In the genomic region with DNA sequence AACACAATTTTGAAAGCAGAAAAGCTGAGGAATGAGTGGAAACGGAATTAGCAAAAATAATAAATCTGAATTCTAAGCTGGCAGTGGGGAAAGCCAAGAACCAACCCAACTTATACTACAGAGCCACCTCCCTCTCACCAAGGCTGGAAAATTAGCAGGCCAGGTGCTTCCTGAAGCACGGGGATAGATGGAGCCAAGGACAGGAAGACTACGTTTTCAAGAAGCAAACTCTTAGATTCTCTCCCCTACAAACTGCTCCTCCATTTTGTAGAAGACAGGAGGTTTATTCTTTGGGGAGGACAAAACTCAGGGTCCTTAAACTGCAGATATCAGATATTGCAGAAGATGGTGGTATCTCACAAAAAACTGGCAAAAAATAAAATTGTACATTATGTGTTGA, we compare ENCODE assay signal across 29 cellular contexts. TPM values are rescaled to one million over a fixed set of nuclear protein-coding genes. Genes with fewer than 3 reads are reported as not detected.
"Had no signal": no experiment of that assay in that cellular context is flagged by ENCODE, and none has a peak within 500 bp of the region (broad histone marks: within the 10 kb centered on the region; RNA-seq: fewer than 3 reads in every experiment).

No MANE protein-coding gene starts in this region.

- H2AFZ ChIP-seq: parathyroid adenoma had no signal

- H3K9ac ChIP-seq: parathyroid adenoma had no signal

- H3K4me1 ChIP-seq: parathyroid adenoma, psoas muscle, right lobe of liver, sigmoid colon, suprapubic skin, testis, tibial artery, transverse colon, upper lobe of right lung, uterus had no signal

- H3K36me3 ChIP-seq: neutrophil, right lobe of liver, sigmoid colon, suprapubic skin, tibial artery, transverse colon, upper lobe of right lung, uterus had no signal

- H3K9me3 ChIP-seq: neutrophil, psoas muscle, right lobe of liver, sigmoid colon, suprapubic skin, testis, tibial artery, transverse colon, upper lobe of right lung, uterus had no signal

- ATAC-seq: naive thymus-derived CD8-positive, alpha-beta T cell; natural killer cell treated with Interleukin-12 subunit alpha and Interleukin-12 subunit beta and Interleukin-15 and Interleukin-18, amount 100 ng/mL, for 72 hours; right cardiac atrium; right lobe of liver; stimulated activated memory B cell treated with anti-CD40 and anti-IgM and Interleukin-4, amounts not matched to agents 10 μg/mL and 1 μg/mL and 100 μg/mL, for 72 hours; stimulated activated naive CD8-positive, alpha-beta T cell treated with anti-CD3 and anti-CD28 coated beads, Interleukin-15, amount 100 ng/mL, for 72 hours; stimulated activated naive CD8-positive, alpha-beta T cell treated with anti-CD3 and anti-CD28 coated beads, Interleukin-15, Interleukin-2, amounts not matched to agents 100 U/mL and 50 U/mL, for 24 hours; upper lobe of right lung had no signal

- H3K79me2 ChIP-seq: parathyroid adenoma had no signal

- H3K4me3 ChIP-seq: psoas muscle, right lobe of liver, sigmoid colon, suprapubic skin, testis, tibial artery, transverse colon, upper lobe of right lung, uterus had no signal

- H3K27me3 ChIP-seq: neutrophil, right lobe of liver, sigmoid colon, testis, tibial artery, transverse colon, upper lobe of right lung, uterus had no signal

- DNase-seq: naive thymus-derived CD8-positive, alpha-beta T cell; nephron progenitor cell; nucleus accumbens; posterior cingulate gyrus; psoas muscle; right cardiac atrium; right lobe of liver; sigmoid colon; small intestine; stimulated activated CD4-positive, alpha-beta T cell treated with anti-CD3 and anti-CD28 coated beads, Interleukin-15, amount 100 ng/mL, for 24 hours; stimulated activated CD4-positive, alpha-beta T cell treated with anti-CD3 and anti-CD28 coated beads, Interleukin-2, amount 100 ng/mL, for 24 hours; stimulated activated CD4-positive, alpha-beta T cell treated with anti-CD3 and anti-CD28 coated beads, Interleukin-2, amount 100 ng/mL, for 48 hours; stimulated activated CD4-positive, alpha-beta T cell treated with anti-CD3 and anti-CD28 coated beads, Interleukin-4, amount 100 ng/mL, for 4 hours; stimulated activated CD8-positive, alpha-beta memory T cell treated with anti-CD3 and anti-CD28 coated beads, Interleukin-4, amount 100 ng/mL, for 48 hours; stimulated activated naive CD4-positive, alpha-beta T cell; stimulated activated naive CD8-positive, alpha-beta T cell treated with anti-CD3 and anti-CD28 coated beads, Interleukin-15, amount 100 ng/mL, for 72 hours; stimulated activated naive CD8-positive, alpha-beta T cell treated with anti-CD3 and anti-CD28 coated beads, Interleukin-15, Interleukin-2, amounts not matched to agents 100 U/mL and 50 U/mL, for 24 hours; substantia nigra; testis; tibial artery; transverse colon; upper lobe of right lung; uterus had no signal

- H3K27ac ChIP-seq: neutrophil, parathyroid adenoma, psoas muscle, right lobe of liver, sigmoid colon, suprapubic skin, testis, tibial artery, transverse colon, upper lobe of right lung, uterus had no signal

RNA-seq across cellular contexts. Expression of gene CCDC70, which starts 8.8 kb away (rescaled TPM):
- polyA plus RNA-seq: naive thymus-derived CD8-positive, alpha-beta T cell; psoas muscle; sigmoid colon; small intestine; urinary bladder had no signal

RNA-seq across cellular contexts. Expression of gene TMEM272, which starts 25.6 kb away (rescaled TPM):
- polyA plus RNA-seq: urinary bladder had no signal
